In the genomic region with DNA sequence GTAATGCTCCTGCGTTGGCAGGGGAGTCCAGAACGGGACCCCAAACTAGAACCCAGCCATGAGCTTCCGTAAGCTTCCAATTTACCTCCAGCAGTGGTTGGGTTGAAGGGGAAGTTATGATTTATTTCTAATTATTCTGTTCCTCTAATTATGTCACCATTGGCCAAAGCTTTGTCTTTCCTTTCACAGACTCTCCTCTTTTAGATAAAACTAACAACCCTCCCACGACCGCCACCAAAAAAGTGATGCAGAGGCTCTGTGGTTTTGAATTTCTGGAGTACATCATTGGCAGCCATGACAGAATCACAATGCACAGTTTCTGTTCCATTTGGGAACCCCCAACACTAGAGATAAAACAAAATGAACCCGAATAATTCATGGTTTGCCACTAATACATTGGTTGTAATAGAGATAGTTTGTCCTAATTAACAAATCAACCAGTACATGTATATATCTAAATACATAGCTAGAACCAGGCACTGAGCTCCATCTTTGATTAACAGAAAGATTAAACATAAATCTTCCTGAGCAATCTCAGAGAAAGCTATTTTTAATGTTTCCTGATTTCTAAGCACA, we compare ENCODE assay signal across 8 cellular contexts.
A peak's percentile ranks its signal among the peaks of the same experiment; 100 is the strongest.
DNase-seq lines count a peak whose midpoint lies in the region; ATAC-seq and TF ChIP-seq lines count a peak whose summit lies in the region.

No MANE protein-coding gene starts in this region.

- H3K27ac Mint-ChIP-seq in Caco-2 (ENCODE audit: unreplicated experiment): peak overlapping the region; percentile 67
- peak overlapping the region; percentile 97 for H3K27ac Mint-ChIP-seq in activated naive CD8-positive, alpha-beta T cell
- H3K27ac Mint-ChIP-seq in stimulated activated naive B cell treated with anti-CD40 and anti-IgM and Interleukin-4, amounts not matched to agents 10 μg/mL and 1 μg/mL and 100 μg/mL, for 72 hours: peak overlapping the region; percentile 99

- peak overlapping the region; percentile 77 for H3K4me2 ChIP-seq in Loucy (ENCODE audit: low read depth, low read length, poor library complexity, severe bottlenecking)

- CTCF ChIA-PET in Caco-2 (lab: Charles Lee): no interaction called here

- H3K9me3 Mint-ChIP-seq in Caco-2 (ENCODE audit: unreplicated experiment): no peaks in the 10 kb centered on the region
- no peaks in the 10 kb centered on the region for H3K9me3 Mint-ChIP-seq in activated naive CD8-positive, alpha-beta T cell (ENCODE audit: low read depth)
- H3K9me3 Mint-ChIP-seq in stimulated activated naive B cell treated with anti-CD40 and anti-IgM and Interleukin-4, amounts not matched to agents 10 μg/mL and 1 μg/mL and 100 μg/mL, for 72 hours: no peaks in the 10 kb centered on the region

- DNase-seq in Caco-2: no peak
- peak; percentile 42 for DNase-seq in stimulated activated naive B cell treated with anti-CD40 and anti-IgM and Interleukin-4, amounts not matched to agents 10 μg/mL and 1 μg/mL and 100 μg/mL, for 72 hours
- no peak for DNase-seq in SK-N-DZ (ENCODE audit: low spot score)
- DNase-seq in ACHN: no peak
- no peak for DNase-seq in NCI-H2029 treated with DMSO at 0.1 percent for 48 hours (lab: John Stamatoyannopoulos, UW)

- no peak overlapping the region for H2AFZ ChIP-seq in Loucy (ENCODE audit: low read length)

- TF ChIP-seq CTCF in Caco-2 (IDR thresholded peaks at IDR 0.05; ENCODE audit: insufficient read depth in 1 of 2, low read depth in 1 of 2, low read length in 1 of 2, severe bottlenecking in 1 of 2, unreplicated experiment in 1 of 2): no peak
- TF ChIP-seq CTCF in Loucy (conservative IDR thresholded peaks at IDR 0.05; ENCODE audit: low read length): no peak

- no TSS peak for BruUV-seq in Caco-2 (replicated peaks; lab: Mats Ljungman, UMichigan)

- H3K27me3 Mint-ChIP-seq in Caco-2 (ENCODE audit: insufficient read depth, unreplicated experiment): peaks cover 34% of the 10 kb centered on the region
- H3K27me3 Mint-ChIP-seq in activated naive CD8-positive, alpha-beta T cell: no peaks in the 10 kb centered on the region
- no peaks in the 10 kb centered on the region for H3K27me3 Mint-ChIP-seq in stimulated activated naive B cell treated with anti-CD40 and anti-IgM and Interleukin-4, amounts not matched to agents 10 μg/mL and 1 μg/mL and 100 μg/mL, for 72 hours

- peak overlapping the region; percentile 67 for H3K4me3 ChIP-seq in Caco-2 (ENCODE audit: low read depth, low read length)
- peak overlapping the region; percentile 91 for H3K4me3 ChIP-seq in Loucy (ENCODE audit: low read length, poor library complexity, severe bottlenecking)

- peak overlapping the region; percentile 99 for H3K9ac ChIP-seq in Loucy (ENCODE audit: low read depth, low read length, poor library complexity, severe bottlenecking)

- H3K4me1 Mint-ChIP-seq in Caco-2 (ENCODE audit: low read depth, unreplicated experiment): peaks cover 9% of the 10 kb centered on the region
- peaks cover 54% of the 10 kb centered on the region for H3K4me1 Mint-ChIP-seq in activated naive CD8-positive, alpha-beta T cell (ENCODE audit: low read depth)
- H3K4me1 Mint-ChIP-seq in stimulated activated naive B cell treated with anti-CD40 and anti-IgM and Interleukin-4, amounts not matched to agents 10 μg/mL and 1 μg/mL and 100 μg/mL, for 72 hours: peaks cover 30 to 63% of the 10 kb centered on the region in 2 donors

- H3F3A ChIP-seq in Loucy (ENCODE audit: low read depth): peaks cover 4% of the 10 kb centered on the region; the same call in 1 of the 2 replicates

- peak overlapping the region; percentile 74 for H3K27ac ChIP-seq in layer of hippocampus (ENCODE audit: low read depth, low read length)

- intact Hi-C loops in Caco-2 (cut with micrococcal nuclease; ENCODE audit: unreplicated experiment): loop anchor here (1.0 kb wide), 2 partner anchors 16 to 359 kb away; no protein-coding TSS in a partner anchor

- H3K9me2 ChIP-seq in Loucy (replicated peaks; ENCODE audit: low read depth, low read length): no peaks in the 10 kb centered on the region

- H3K4me1 ChIP-seq in Caco-2: peaks cover 7% of the 10 kb centered on the region; the same call in 1 of the 2 replicates
- peaks cover 84% of the 10 kb centered on the region for H3K4me1 ChIP-seq in Loucy (ENCODE audit: insufficient read depth, low read length, poor library complexity, severe bottlenecking)

- in situ Hi-C loops in ACHN (cut with HindIII; ENCODE audit: low pct_ligation_motif_present, low pct_unique_long_range_greater_than_20kb, low sequenced_read_pairs): no loop called here

- no peaks in the 10 kb centered on the region for H3K36me3 Mint-ChIP-seq in Caco-2 (ENCODE audit: insufficient read depth, unreplicated experiment)
- H3K36me3 Mint-ChIP-seq in activated naive CD8-positive, alpha-beta T cell: peaks cover 14% of the 10 kb centered on the region
- peaks cover 15 to 18% of the 10 kb centered on the region in 2 donors for H3K36me3 Mint-ChIP-seq in stimulated activated naive B cell treated with anti-CD40 and anti-IgM and Interleukin-4, amounts not matched to agents 10 μg/mL and 1 μg/mL and 100 μg/mL, for 72 hours

- peak overlapping the region; percentile 79 for H3K4me3 Mint-ChIP-seq in Caco-2 (ENCODE audit: unreplicated experiment)
- peak overlapping the region; percentile 97 for H3K4me3 Mint-ChIP-seq in activated naive CD8-positive, alpha-beta T cell
- H3K4me3 Mint-ChIP-seq in stimulated activated naive B cell treated with anti-CD40 and anti-IgM and Interleukin-4, amounts not matched to agents 10 μg/mL and 1 μg/mL and 100 μg/mL, for 72 hours: peak overlapping the region; percentile 86 to 94

- no peaks in the 10 kb centered on the region for H3K9me3 ChIP-seq in Caco-2
- H3K9me3 ChIP-seq in Loucy (ENCODE audit: insufficient read depth, low read depth, low read length): no peaks in the 10 kb centered on the region

- peaks cover 59% of the 10 kb centered on the region for H3K79me2 ChIP-seq in Loucy (ENCODE audit: insufficient read depth, low read length)

- peak; percentile 10 to 28 for ATAC-seq in stimulated activated naive B cell treated with anti-CD40 and anti-IgM and Interleukin-4, amounts not matched to agents 10 μg/mL and 1 μg/mL and 100 μg/mL, for 72 hours (replicated peaks)

- POLR2A ChIA-PET in Caco-2 (lab: Charles Lee): interaction anchor here (0.6 kb wide), 1 partner anchor 226 kb away, joined by 3 read pairs; no protein-coding TSS in a partner anchor

- H3K27me3 ChIP-seq in Caco-2 (replicated peaks; ENCODE audit: control insufficient read depth, insufficient read depth, low read length): peaks cover 1% of the 10 kb centered on the region; the same call in 1 of the 2 replicates
- no peaks in the 10 kb centered on the region for H3K27me3 ChIP-seq in Loucy (ENCODE audit: insufficient read depth, low read length, poor library complexity, severe bottlenecking)
- no peaks in the 10 kb centered on the region for H3K27me3 ChIP-seq in layer of hippocampus (ENCODE audit: control insufficient read depth, insufficient read depth, low read length)

- H4K20me1 ChIP-seq in Loucy (ENCODE audit: insufficient read depth, low read length, poor library complexity, severe bottlenecking): peaks cover 38% of the 10 kb centered on the region

- H3K36me3 ChIP-seq in Caco-2 (ENCODE audit: control insufficient read depth, insufficient read depth, low read length): no peaks in the 10 kb centered on the region
- H3K36me3 ChIP-seq in Loucy (ENCODE audit: insufficient read depth, low read length): no peaks in the 10 kb centered on the region
